In genomic region chr1:26109229-26110164, GRCh38 we compare ENCODE assay signal across 3 cellular contexts.
TF ChIP-seq lines count a peak whose summit lies in the region.

No MANE protein-coding gene starts in this region.

TF ChIP-seq in SK-N-SH, 30 proteins besides CTCF, POLR2A, EP300 and RAD21:
- TF ChIP-seq FOSL2 (IDR thresholded peaks at IDR 0.05; ENCODE audit: borderline replicate concordance, low read depth) (no peak), FOXM1 (IDR thresholded peaks at IDR 0.05; ENCODE audit: low read depth) (no peak), USF1 (IDR thresholded peaks at IDR 0.05; ENCODE audit: borderline replicate concordance, low read depth) (no peak)
TF ChIP-seq in SK-N-SH: peak in this region for 0.

TF ChIP-seq in SK-N-SH treated with all-trans-retinoic acid at 6 μM for 48 hours, 23 proteins besides CTCF, POLR2A, EP300 and RAD21:
- TF ChIP-seq CSDC2 (CRISPR knock-in tag; IDR thresholded peaks at IDR 0.05) (no peak), GLIS3 (CRISPR knock-in tag; IDR thresholded peaks at IDR 0.05) (no peak), ZNF8 (CRISPR knock-in tag; IDR thresholded peaks at IDR 0.05) (no peak), BACH2 (CRISPR knock-in tag; IDR thresholded peaks at IDR 0.05; ENCODE audit: borderline replicate concordance) (no peak), TOX (CRISPR knock-in tag; IDR thresholded peaks at IDR 0.05; ENCODE audit: borderline replicate concordance) (no peak), ARNTL (CRISPR knock-in tag; IDR thresholded peaks at IDR 0.05; ENCODE audit: borderline replicate concordance, low read depth) (no peak), TCF4 (CRISPR knock-in tag; IDR thresholded peaks at IDR 0.05; ENCODE audit: borderline replicate concordance) (no peak), PPARA (CRISPR knock-in tag; IDR thresholded peaks at IDR 0.05; ENCODE audit: borderline replicate concordance) (no peak), ISL1 (CRISPR knock-in tag; IDR thresholded peaks at IDR 0.05) (no peak), CSRNP3 (CRISPR knock-in tag; IDR thresholded peaks at IDR 0.05) (no peak), PATZ1 (CRISPR knock-in tag; IDR thresholded peaks at IDR 0.05; ENCODE audit: borderline replicate concordance) (no peak), ZFP3 (CRISPR knock-in tag; IDR thresholded peaks at IDR 0.05) (no peak), ZFP30 (CRISPR knock-in tag; IDR thresholded peaks at IDR 0.05) (no peak), ZNF70 (CRISPR knock-in tag; IDR thresholded peaks at IDR 0.05) (no peak), ZNF565 (CRISPR knock-in tag; conservative IDR thresholded peaks at IDR 0.05; ENCODE audit: low read depth) (no peak), OSR1 (CRISPR knock-in tag; IDR thresholded peaks at IDR 0.05) (no peak)
TF ChIP-seq in SK-N-SH treated with all-trans-retinoic acid at 6 μM for 48 hours: peak in this region for 0.

TF ChIP-seq in K562, 482 proteins besides CTCF, POLR2A, EP300 and RAD21:
- TF ChIP-seq THRA (IDR thresholded peaks at IDR 0.05) (no peak), PRDM10 (IDR thresholded peaks at IDR 0.05; ENCODE audit: partially characterized antibody) (peak; percentile 78), HCFC1 (IDR thresholded peaks at IDR 0.05; ENCODE audit: low read depth, low read length) (no peak), ZC3H4 (CRISPR knock-in tag; IDR thresholded peaks at IDR 0.05; ENCODE audit: borderline replicate concordance) (no peak), ZNF146 (CRISPR knock-in tag; IDR thresholded peaks at IDR 0.05; ENCODE audit: unreplicated experiment) (peak; percentile 53), POLR3G (IDR thresholded peaks at IDR 0.05; ENCODE audit: extremely low read depth, insufficient read length, insufficient replicate concordance) (no peak), HINFP (tag; conservative IDR thresholded peaks at IDR 0.05; ENCODE audit: low read depth) (0 out of 2 replicates have a peak, but pooled peaks have one; percentile 24), ZNF76 (CRISPR knock-in tag; IDR thresholded peaks at IDR 0.05; ENCODE audit: borderline replicate concordance) (no peak), NR4A1 (CRISPR knock-in tag; IDR thresholded peaks at IDR 0.05) (no peak), NR4A1 (tag; IDR thresholded peaks at IDR 0.05) (no peak)
